In genomic region chr5:51544386-51544785, GRCh38 we compare ENCODE assay signal across 20 cellular contexts.
"Had no signal": no experiment of that assay in that cellular context is flagged by ENCODE, and none has a peak within 500 bp of the region (broad histone marks: within the 10 kb centered on the region; RNA-seq: fewer than 3 reads in every experiment).

No MANE protein-coding gene starts in this region.

- H3K9me3 ChIP-seq: breast epithelium, gastroesophageal sphincter, pancreas had no signal

- H3K4me3 Mint-ChIP-seq: activated CD4-positive, alpha-beta T cell treated with anti-CD3 and anti-CD28 coated beads, Interleukin-2, amount 10 ng/mL, durations not matched to agents 7 days and 5 days; activated naive CD8-positive, alpha-beta T cell; dendritic cell treated with granulocyte-macrophage colony-stimulating factor and Interleukin-4, amounts not matched to agents 40 ng/mL and 50 ng/mL, for 4 days; neural crest cell; stimulated activated naive CD8-positive, alpha-beta T cell treated with anti-CD3 and anti-CD28 coated beads, Interleukin-15, amount 100 ng/mL, for 72 hours; type B pancreatic cell had no signal

- H3K36me3 ChIP-seq: breast epithelium, gastroesophageal sphincter, heart right ventricle, pancreas had no signal

- ATAC-seq: gastroesophageal sphincter; heart right ventricle; pancreas; stimulated activated naive CD8-positive, alpha-beta T cell treated with anti-CD3 and anti-CD28 coated beads, Interleukin-15, amount 100 ng/mL, for 72 hours had no signal

- H3K4me1 ChIP-seq: breast epithelium, gastroesophageal sphincter, heart right ventricle, pancreas had no signal

- H3K27me3 Mint-ChIP-seq: activated CD4-positive, alpha-beta T cell treated with anti-CD3 and anti-CD28 coated beads, Interleukin-2, amount 10 ng/mL, durations not matched to agents 7 days and 5 days; activated naive CD8-positive, alpha-beta T cell; dendritic cell treated with granulocyte-macrophage colony-stimulating factor and Interleukin-4, amounts not matched to agents 40 ng/mL and 50 ng/mL, for 4 days; stimulated activated naive CD8-positive, alpha-beta T cell treated with anti-CD3 and anti-CD28 coated beads, Interleukin-15, amount 100 ng/mL, for 72 hours; type B pancreatic cell had no signal

- H3K9me3 Mint-ChIP-seq: activated CD4-positive, alpha-beta T cell treated with anti-CD3 and anti-CD28 coated beads, Interleukin-2, amount 10 ng/mL, durations not matched to agents 7 days and 5 days; dendritic cell treated with granulocyte-macrophage colony-stimulating factor and Interleukin-4, amounts not matched to agents 40 ng/mL and 50 ng/mL, for 4 days; neural crest cell; stimulated activated naive CD8-positive, alpha-beta T cell treated with anti-CD3 and anti-CD28 coated beads, Interleukin-15, amount 100 ng/mL, for 72 hours; type B pancreatic cell had no signal

- DNase-seq: activated CD4-positive, alpha-beta T cell treated with anti-CD3 and anti-CD28 coated beads, Interleukin-2, amount 10 ng/mL, durations not matched to agents 7 days and 5 days; activated CD4-positive, CD25-positive, alpha-beta regulatory T cell; activated CD8-positive, alpha-beta memory T cell treated with anti-CD3 and anti-CD28 coated beads for 24 hours; activated gamma-delta T cell treated with Interleukin-2 at 50 U/mL for 16 hours; cerebellar nuclear complex; effector memory CD4-positive, alpha-beta T cell; heart right ventricle; islet precursor cell; midbrain; pancreas; stimulated activated CD4-positive, alpha-beta T cell treated with anti-CD3 and anti-CD28 coated beads, Interleukin-1b, Interleukin-23, amount 100 ng/mL, for 48 hours; stimulated activated naive CD8-positive, alpha-beta T cell treated with anti-CD3 and anti-CD28 coated beads, Interleukin-15, amount 100 ng/mL, for 72 hours had no signal

- H3K27me3 ChIP-seq: breast epithelium, gastroesophageal sphincter, heart right ventricle, pancreas had no signal

- H3K36me3 Mint-ChIP-seq: activated naive CD8-positive, alpha-beta T cell; type B pancreatic cell had no signal

- H3K4me1 Mint-ChIP-seq: activated CD4-positive, alpha-beta T cell treated with anti-CD3 and anti-CD28 coated beads, Interleukin-2, amount 10 ng/mL, durations not matched to agents 7 days and 5 days; neural crest cell; stimulated activated naive CD8-positive, alpha-beta T cell treated with anti-CD3 and anti-CD28 coated beads, Interleukin-15, amount 100 ng/mL, for 72 hours had no signal

- H3K27ac Mint-ChIP-seq: activated CD4-positive, alpha-beta T cell treated with anti-CD3 and anti-CD28 coated beads, Interleukin-2, amount 10 ng/mL, durations not matched to agents 7 days and 5 days; activated naive CD8-positive, alpha-beta T cell; dendritic cell treated with granulocyte-macrophage colony-stimulating factor and Interleukin-4, amounts not matched to agents 40 ng/mL and 50 ng/mL, for 4 days; stimulated activated naive CD8-positive, alpha-beta T cell treated with anti-CD3 and anti-CD28 coated beads, Interleukin-15, amount 100 ng/mL, for 72 hours; type B pancreatic cell had no signal

- H3K4me3 ChIP-seq: breast epithelium, gastroesophageal sphincter, heart right ventricle, lung, pancreas had no signal

- FAIRE-seq: pancreas had no signal

- H3K27ac ChIP-seq: breast epithelium, epithelial cell of prostate, gastroesophageal sphincter, heart right ventricle, pancreas had no signal
